Comparison of ENCODE assay signal across 20 cellular contexts in the genomic region with DNA sequence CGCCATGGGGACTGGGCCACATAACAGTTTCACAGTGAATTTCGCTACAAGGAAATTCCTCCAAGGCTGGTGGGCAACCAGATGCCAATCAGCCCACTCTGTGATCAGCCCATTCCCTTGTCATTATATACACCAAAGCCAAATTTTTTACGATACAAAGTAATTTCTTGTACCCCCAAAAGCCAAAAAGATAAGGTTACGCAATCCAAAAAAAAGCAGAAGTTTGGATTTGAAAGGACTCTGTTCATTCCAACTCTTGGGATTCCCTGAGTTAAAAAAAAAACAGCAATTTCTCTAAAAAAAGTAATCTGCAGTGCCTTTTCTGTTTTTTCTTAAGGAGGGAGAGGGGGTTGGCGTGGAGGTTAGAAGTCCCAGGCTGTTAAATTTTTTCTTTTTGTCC.
"Had no signal": no experiment of that assay in that cellular context is flagged by ENCODE, and none has a peak within 500 bp of the region (broad histone marks: within the 10 kb centered on the region; RNA-seq: fewer than 3 reads in every experiment).

No MANE protein-coding gene starts in this region.

- H3K27ac ChIP-seq: SJSA1, SK-N-MC had no signal

- DNase-seq: Karpas-422, KG1, MG63, NCI-H1105, NCI-H1417, NCI-H1436 treated with DMSO at 0.1 percent for 48 hours, NCI-H1694, NCI-H187 treated with DMSO at 0.1 percent for 48 hours, NCI-H2081, NCI-H2107, NCI-H2227 treated with DMSO at 0.1 percent for 48 hours, NCI-H524, NCI-H526 treated with DMSO at 0.1 percent for 48 hours, NCI-H748 treated with DMSO at 0.1 percent for 48 hours, Right ventricle myocardium superior, RPMI8226, SIG-M5 had no signal

- H3K4me3 ChIP-seq: MG63, SJSA1, SK-N-MC had no signal

- H3K9me3 ChIP-seq: MG63, SJSA1 had no signal

- FAIRE-seq: RCC 7860 had no signal

- H3K4me1 ChIP-seq: SJSA1 had no signal

- H3K36me3 ChIP-seq: MG63, SJSA1 had no signal

- H3K27me3 ChIP-seq: MG63, SJSA1 had no signal
